In the genomic region with DNA sequence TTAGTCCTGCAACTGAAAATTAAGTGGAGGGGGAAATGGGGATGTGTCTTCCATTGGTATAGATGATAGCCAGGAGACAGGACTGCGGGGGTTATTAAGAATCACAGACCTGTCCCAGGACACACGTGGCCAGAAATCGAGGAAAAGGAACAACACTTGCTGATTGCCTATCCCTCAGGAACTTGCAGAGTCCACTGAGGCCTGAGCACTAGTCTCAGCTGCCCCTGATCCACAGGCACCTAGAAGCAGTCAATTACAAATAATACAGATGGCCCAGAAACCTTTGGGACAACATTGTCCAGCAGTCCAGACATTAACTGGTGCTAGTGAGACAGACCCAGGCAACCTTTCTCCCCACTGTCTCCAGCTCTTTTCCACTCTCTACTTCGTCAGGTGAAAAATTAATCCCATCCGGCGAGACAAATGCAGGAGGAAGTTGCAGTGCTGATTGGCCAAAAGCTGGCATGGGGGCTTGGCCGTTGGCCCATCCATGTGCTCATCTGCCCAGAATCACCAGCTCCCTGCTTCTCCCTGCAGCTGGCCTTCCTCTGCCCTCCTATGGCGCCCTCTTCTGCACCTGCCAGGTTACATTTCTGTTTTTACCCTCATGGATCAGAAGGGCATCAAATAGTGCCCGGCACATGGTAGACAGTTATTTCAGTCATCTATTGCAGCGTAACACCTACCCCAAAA, we compare ENCODE assay signal across 8 cellular contexts. TPM values are rescaled to one million over a fixed set of nuclear protein-coding genes. Genes with fewer than 3 reads are reported as not detected.
DNase-seq lines count a peak whose midpoint lies in the region; ATAC-seq and TF ChIP-seq lines count a peak whose summit lies in the region.

No MANE protein-coding gene starts in this region.

- peaks cover 6% of the 10 kb centered on the region for H3K36me3 Mint-ChIP-seq in CD8-positive, alpha-beta T cell
- H3K36me3 Mint-ChIP-seq in chondrocyte (ENCODE audit: low read depth), result no peaks in the 10 kb centered on the region
- peaks cover 0 to 7% (median 0%) of the 10 kb centered on the region in 5 donors for H3K36me3 Mint-ChIP-seq in naive thymus-derived CD4-positive, alpha-beta T cell

- no peaks in the 10 kb centered on the region for H3K36me3 ChIP-seq in CD8-positive, alpha-beta T cell (ENCODE audit: insufficient read depth, low read length)
- H3K36me3 ChIP-seq in naive thymus-derived CD4-positive, alpha-beta T cell (ENCODE audit: control insufficient read depth in 2 of 3, insufficient read depth in 3 of 3, low read length in 3 of 3), result peaks cover 0 to 8% (median 0%) of the 10 kb centered on the region in 3 experiments

- TF ChIP-seq CTCF in CD8-positive, alpha-beta T cell (IDR thresholded peaks at IDR 0.05), result peak; percentile 23
- peak; percentile 66 for TF ChIP-seq CTCF in chondrocyte (IDR thresholded peaks at IDR 0.05)

- H3K27me3 Mint-ChIP-seq in CD8-positive, alpha-beta T cell (ENCODE audit: low read depth), result no peaks in the 10 kb centered on the region
- no peaks in the 10 kb centered on the region for H3K27me3 Mint-ChIP-seq in chondrocyte (ENCODE audit: low read depth)
- H3K27me3 Mint-ChIP-seq in naive thymus-derived CD4-positive, alpha-beta T cell, result no peaks in the 10 kb centered on the region

- no peak overlapping the region for H3K4me3 Mint-ChIP-seq in CD8-positive, alpha-beta T cell
- no peak overlapping the region for H3K4me3 Mint-ChIP-seq in chondrocyte (ENCODE audit: unreplicated experiment)
- no peak overlapping the region for H3K4me3 Mint-ChIP-seq in naive thymus-derived CD4-positive, alpha-beta T cell

- H3K27ac ChIP-seq in CD8-positive, alpha-beta T cell (ENCODE audit: low read depth, low read length), result no peak overlapping the region
- H3K27ac ChIP-seq in naive thymus-derived CD4-positive, alpha-beta T cell (ENCODE audit: low read depth, low read length), result no peak overlapping the region

- H3K9me3 ChIP-seq in CD8-positive, alpha-beta T cell (ENCODE audit: low read length), result no peaks in the 10 kb centered on the region
- no peaks in the 10 kb centered on the region for H3K9me3 ChIP-seq in naive thymus-derived CD4-positive, alpha-beta T cell (ENCODE audit: control insufficient read depth in 2 of 3, low read length in 3 of 3)

- POLR2A ChIA-PET in CD8-positive, alpha-beta T cell (lab: Charles Lee), result interaction anchor here (1.0 kb wide), 1 partner anchor 21 kb away, joined by 3 read pairs; no protein-coding TSS in a partner anchor
- POLR2A ChIA-PET in naive thymus-derived CD4-positive, alpha-beta T cell (lab: Charles Lee), result interaction anchor here (0.8 to 1.2 kb wide), 5 partner anchors 10 to 95 kb away, joined by 3 to 4 read pairs (median 3); no protein-coding TSS in a partner anchor

- ATAC-seq in CD8-positive, alpha-beta T cell, result no peak
- ATAC-seq in naive thymus-derived CD4-positive, alpha-beta T cell, result no peak
- ATAC-seq in GM18498 (IDR thresholded peaks at IDR 0.05; ENCODE audit: unreplicated experiment) (no peak), HG03460 (IDR thresholded peaks at IDR 0.05; ENCODE audit: unreplicated experiment) (no peak), GM18873 (IDR thresholded peaks at IDR 0.05; ENCODE audit: low FRiP score, unreplicated experiment) (no peak)

- peaks cover 20% of the 10 kb centered on the region for H3K4me1 ChIP-seq in CD8-positive, alpha-beta T cell (ENCODE audit: insufficient read depth, low read length)
- peaks cover 14 to 15% of the 10 kb centered on the region in 2 donors for H3K4me1 ChIP-seq in naive thymus-derived CD4-positive, alpha-beta T cell (ENCODE audit: control insufficient read depth in 2 of 2, insufficient read depth in 2 of 2, low read length in 2 of 2)

- intact Hi-C loops in CD8-positive, alpha-beta T cell (cut with DNase I, micrococcal nuclease), result loop anchor here (1.0 to 2.0 kb wide), 2 partner anchors 54 to 89 kb away; no protein-coding TSS in a partner anchor
- intact Hi-C loops in naive thymus-derived CD4-positive, alpha-beta T cell (cut with micrococcal nuclease), result loop anchor here (1.0 to 2.0 kb wide), 3 partner anchors 55 to 89 kb away; no protein-coding TSS in a partner anchor

- DNase-seq in CD8-positive, alpha-beta T cell, result peak in 5 of 7 experiments; percentile 31 to 65 (median 47)
- peak; percentile 43 for DNase-seq in HT-29 (ENCODE audit: low spot score)
- DNase-seq in SHP77 (lab: John Stamatoyannopoulos, UW), result peak; percentile 33 to 43
- DNase-seq in chondrocyte (ENCODE audit: low spot score), result no peak
- peak in 6 of 9 donors; percentile 15 to 48 (median 40) for DNase-seq in naive thymus-derived CD4-positive, alpha-beta T cell

- no peaks in the 10 kb centered on the region for H3K9me3 Mint-ChIP-seq in CD8-positive, alpha-beta T cell
- H3K9me3 Mint-ChIP-seq in chondrocyte (ENCODE audit: low read depth), result no peaks in the 10 kb centered on the region
- no peaks in the 10 kb centered on the region for H3K9me3 Mint-ChIP-seq in naive thymus-derived CD4-positive, alpha-beta T cell

- H3K27me3 ChIP-seq in CD8-positive, alpha-beta T cell (ENCODE audit: insufficient read depth, low read length), result no peaks in the 10 kb centered on the region
- H3K27me3 ChIP-seq in naive thymus-derived CD4-positive, alpha-beta T cell (ENCODE audit: control insufficient read depth in 2 of 2, insufficient read depth in 2 of 2, low read length in 2 of 2), result no peaks in the 10 kb centered on the region

- H3K27ac Mint-ChIP-seq in CD8-positive, alpha-beta T cell, result no peak overlapping the region
- H3K27ac Mint-ChIP-seq in chondrocyte (ENCODE audit: unreplicated experiment), result no peak overlapping the region
- peak overlapping the region in 8 of 9 donors; percentile 9 to 99 (median 58) for H3K27ac Mint-ChIP-seq in naive thymus-derived CD4-positive, alpha-beta T cell

- no peak overlapping the region for H3K4me3 ChIP-seq in CD8-positive, alpha-beta T cell (ENCODE audit: low read depth, low read length)
- no peak overlapping the region for H3K4me3 ChIP-seq in naive thymus-derived CD4-positive, alpha-beta T cell (ENCODE audit: low read length)

- peaks cover 31% of the 10 kb centered on the region for H3K4me1 Mint-ChIP-seq in CD8-positive, alpha-beta T cell (ENCODE audit: low read depth)
- H3K4me1 Mint-ChIP-seq in chondrocyte (ENCODE audit: low read depth), result peaks cover 22% of the 10 kb centered on the region
- peaks cover 15 to 38% (median 30%) of the 10 kb centered on the region in 7 donors for H3K4me1 Mint-ChIP-seq in naive thymus-derived CD4-positive, alpha-beta T cell

- CTCF ChIA-PET in CD8-positive, alpha-beta T cell (lab: Charles Lee), result interaction anchor here (0.7 to 3.8 kb wide), 21 partner anchors 9 to 296 kb away, joined by 3 to 18 read pairs (median 5); a partner anchor contains a TSS
- CTCF ChIA-PET in naive thymus-derived CD4-positive, alpha-beta T cell (lab: Charles Lee), result interaction anchor here (0.6 to 1.9 kb wide), 14 partner anchors 8 to 302 kb away, joined by 3 to 9 read pairs (median 4); no protein-coding TSS in a partner anchor

RNA-seq across cellular contexts. Expression of a gene that starts 3.5 kb away (rescaled TPM):
- 100 to 1,000 TPM; 139 to 140 TPM for total RNA-seq in CD8-positive, alpha-beta T cell
- total RNA-seq in HT-29 (2014; rRNA removed; shearing (Covaris generic)), result 14.6 and 16.9 TPM in 2 replicates
- 59.0 to 83.5 TPM (median 60.2 TPM) in 3 replicates for total RNA-seq in chondrocyte
- 10 to 100 TPM; 40.7 to 86.2 (median 45.6) TPM for total RNA-seq in naive thymus-derived CD4-positive, alpha-beta T cell
- polyA plus RNA-seq in naive thymus-derived CD4-positive, alpha-beta T cell, result 10 to 100 TPM; 12.9 to 16.4 TPM

Comparison
In these comparisons a context has a peak if more than half of its experiments do, and no peak if none do; other contexts are left out.
1. H3K27ac Mint-ChIP-seq: peak in naive thymus-derived CD4-positive, alpha-beta T cell (8 of 9); none in CD8-positive, alpha-beta T cell (single experiment) and chondrocyte (single experiment).